2 cellular contexts compared by ENCODE assay signal in the genomic region with DNA sequence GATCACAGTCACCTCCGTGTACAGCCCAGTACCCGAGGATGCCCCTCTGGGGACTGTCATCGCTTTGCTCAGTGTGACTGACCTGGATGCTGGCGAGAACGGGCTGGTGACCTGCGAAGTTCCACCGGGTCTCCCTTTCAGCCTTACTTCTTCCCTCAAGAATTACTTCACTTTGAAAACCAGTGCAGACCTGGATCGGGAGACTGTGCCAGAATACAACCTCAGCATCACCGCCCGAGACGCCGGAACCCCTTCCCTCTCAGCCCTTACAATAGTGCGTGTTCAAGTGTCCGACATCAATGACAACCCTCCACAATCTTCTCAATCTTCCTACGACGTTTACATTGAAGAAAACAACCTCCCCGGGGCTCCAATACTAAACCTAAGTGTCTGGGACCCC.
TF ChIP-seq lines count a peak whose summit lies in the region.

No MANE protein-coding gene starts in this region.

TF ChIP-seq in IMR-90, 13 proteins besides CTCF, POLR2A, EP300 and RAD21:
- TF ChIP-seq MAFK (IDR thresholded peaks at IDR 0.05; ENCODE audit: low read depth, low read length) (no peak), CEBPB (IDR thresholded peaks at IDR 0.05; ENCODE audit: low read depth, low read length) (no peak), RFX5 (IDR thresholded peaks at IDR 0.05; ENCODE audit: low read depth, low read length) (no peak), BHLHE40 (IDR thresholded peaks at IDR 0.05; ENCODE audit: low read depth, low read length) (no peak), FOS (IDR thresholded peaks at IDR 0.05; ENCODE audit: low read depth, low read length) (no peak), NFE2L2 (IDR thresholded peaks at IDR 0.05; ENCODE audit: low read depth, low read length) (no peak), RCOR1 (IDR thresholded peaks at IDR 0.05; ENCODE audit: insufficient replicate concordance, low read length) (no peak), CHD1 (IDR thresholded peaks at IDR 0.05; ENCODE audit: low read depth, low read length) (no peak), MXI1 (IDR thresholded peaks at IDR 0.05; ENCODE audit: borderline replicate concordance, low read depth, low read length) (no peak), MAZ (IDR thresholded peaks at IDR 0.05; ENCODE audit: borderline replicate concordance, low read depth, low read length) (no peak)
- TF ChIP-seq, protein P1, sequence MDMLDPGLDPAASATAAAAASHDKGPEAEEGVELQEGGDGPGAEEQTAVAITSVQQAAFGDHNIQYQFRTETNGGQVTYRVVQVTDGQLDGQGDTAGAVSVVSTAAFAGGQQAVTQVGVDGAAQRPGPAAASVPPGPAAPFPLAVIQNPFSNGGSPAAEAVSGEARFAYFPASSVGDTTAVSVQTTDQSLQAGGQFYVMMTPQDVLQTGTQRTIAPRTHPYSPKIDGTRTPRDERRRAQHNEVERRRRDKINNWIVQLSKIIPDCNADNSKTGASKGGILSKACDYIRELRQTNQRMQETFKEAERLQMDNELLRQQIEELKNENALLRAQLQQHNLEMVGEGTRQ (IDR thresholded peaks at IDR 0.05; ENCODE audit: low read depth, low read length): no peak
TF ChIP-seq in IMR-90: peak in this region for 0.

TF ChIP-seq in GM12891, 5 proteins besides CTCF, POLR2A, EP300 and RAD21:
- no peak for TF ChIP-seq PAX5 (IDR thresholded peaks at IDR 0.05; ENCODE audit: insufficient read depth, low read length, severe bottlenecking)
